8 cellular contexts compared by ENCODE assay signal in the genomic region with DNA sequence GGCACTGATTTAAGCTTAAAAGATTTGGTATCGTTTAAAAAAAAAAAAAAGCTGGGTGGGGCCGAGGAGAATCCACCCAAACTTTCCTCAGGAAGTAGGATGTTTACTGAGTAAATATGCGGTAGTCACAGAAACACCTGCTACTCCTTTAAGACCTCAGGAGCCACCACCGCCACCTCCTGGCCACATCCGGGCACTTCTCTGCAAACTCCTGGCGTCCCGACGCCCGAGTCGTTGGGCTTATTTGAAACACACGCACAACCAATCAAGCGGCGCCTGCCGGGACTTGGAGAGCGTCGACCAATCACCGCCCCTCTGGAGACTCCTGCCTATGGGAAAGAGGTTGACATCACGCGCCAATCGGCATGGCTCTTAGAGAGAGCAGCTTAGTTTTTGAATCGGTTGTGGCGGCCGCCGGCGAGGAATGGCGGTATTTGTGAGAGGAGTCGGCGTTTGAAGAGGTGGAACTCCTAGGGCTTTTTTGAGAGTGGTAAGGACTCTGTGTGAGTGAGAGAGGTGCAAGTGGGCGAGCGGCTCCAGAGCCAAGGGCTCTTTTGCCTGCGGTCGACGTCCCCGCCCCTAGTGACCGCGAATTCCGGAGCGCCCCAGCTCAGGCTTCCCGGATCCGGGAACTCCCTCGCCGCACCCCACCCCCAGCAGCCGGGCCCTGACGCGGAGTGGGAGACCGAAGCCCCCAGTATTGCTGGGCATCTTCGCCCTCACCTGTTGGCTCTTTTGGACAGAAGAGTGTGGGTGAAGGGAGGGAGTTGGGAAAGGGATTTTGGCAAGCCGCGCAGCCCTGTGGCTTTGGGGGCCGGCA. TPM values are rescaled to one million over a fixed set of nuclear protein-coding genes. Genes with fewer than 3 reads are reported as not detected.
A peak's percentile ranks its signal among the peaks of the same experiment; 100 is the strongest.
DNase-seq lines count a peak whose midpoint lies in the region; ATAC-seq and TF ChIP-seq lines count a peak whose summit lies in the region.

A gene with protein sequence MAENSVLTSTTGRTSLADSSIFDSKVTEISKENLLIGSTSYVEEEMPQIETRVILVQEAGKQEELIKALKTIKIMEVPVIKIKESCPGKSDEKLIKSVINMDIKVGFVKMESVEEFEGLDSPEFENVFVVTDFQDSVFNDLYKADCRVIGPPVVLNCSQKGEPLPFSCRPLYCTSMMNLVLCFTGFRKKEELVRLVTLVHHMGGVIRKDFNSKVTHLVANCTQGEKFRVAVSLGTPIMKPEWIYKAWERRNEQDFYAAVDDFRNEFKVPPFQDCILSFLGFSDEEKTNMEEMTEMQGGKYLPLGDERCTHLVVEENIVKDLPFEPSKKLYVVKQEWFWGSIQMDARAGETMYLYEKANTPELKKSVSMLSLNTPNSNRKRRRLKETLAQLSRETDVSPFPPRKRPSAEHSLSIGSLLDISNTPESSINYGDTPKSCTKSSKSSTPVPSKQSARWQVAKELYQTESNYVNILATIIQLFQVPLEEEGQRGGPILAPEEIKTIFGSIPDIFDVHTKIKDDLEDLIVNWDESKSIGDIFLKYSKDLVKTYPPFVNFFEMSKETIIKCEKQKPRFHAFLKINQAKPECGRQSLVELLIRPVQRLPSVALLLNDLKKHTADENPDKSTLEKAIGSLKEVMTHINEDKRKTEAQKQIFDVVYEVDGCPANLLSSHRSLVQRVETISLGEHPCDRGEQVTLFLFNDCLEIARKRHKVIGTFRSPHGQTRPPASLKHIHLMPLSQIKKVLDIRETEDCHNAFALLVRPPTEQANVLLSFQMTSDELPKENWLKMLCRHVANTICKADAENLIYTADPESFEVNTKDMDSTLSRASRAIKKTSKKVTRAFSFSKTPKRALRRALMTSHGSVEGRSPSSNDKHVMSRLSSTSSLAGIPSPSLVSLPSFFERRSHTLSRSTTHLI (plus strand): TSS at position 359 of the 820 bp plus-strand sequence. CDS start 3,805 bp downstream, outside the sequence.

- H3K4me3 ChIP-seq in SU-DHL-6 (ENCODE audit: insufficient read depth, low read length, poor library complexity, severe bottlenecking) (peak within 1 kb of the TSS; percentile 100), thyroid gland (replicated peaks in 1 of 3) (peak within 1 kb of the TSS; percentile 57 to 74 (median 63))

- H3K9me2 ChIP-seq in SU-DHL-6 (replicated peaks; ENCODE audit: insufficient read depth, low read length): no peaks in the 10 kb centered on the region

- peak in 1 of 2 donors; percentile 27 for TF ChIP-seq POLR2A in thyroid gland (IDR thresholded peaks at IDR 0.05)

- H3K36me3 Mint-ChIP-seq in activated naive CD8-positive, alpha-beta T cell treated with anti-CD3 and anti-CD28 coated beads, Interleukin-2, amount 10 ng/mL, durations not matched to agents 7 days and 5 days: peaks cover 25% of the 10 kb centered on the region
- H3K36me3 Mint-ChIP-seq in osteocyte (ENCODE audit: unreplicated experiment): no peaks in the 10 kb centered on the region

- H4K20me1 ChIP-seq in SU-DHL-6 (ENCODE audit: low read depth, low read length): peaks cover 4% of the 10 kb centered on the region; the same call in 1 of the 2 replicates

- peak within 1 kb of the TSS; percentile 100 for H3K9ac ChIP-seq in SU-DHL-6 (ENCODE audit: low read length)

- H3K27ac ChIP-seq in SU-DHL-6 (ENCODE audit: low read depth, low read length) (peak within 1 kb of the TSS; percentile 82), thyroid gland (peak within 1 kb of the TSS; percentile 6 to 57 (median 18))

- peak within 1 kb of the TSS; percentile 99 for H2AFZ ChIP-seq in SU-DHL-6 (ENCODE audit: low read depth, low read length, severe bottlenecking)

- intact Hi-C loops in head of caudate nucleus (cut with DNase I): no loop called here
- intact Hi-C loops in thyroid gland (cut with DNase I): no loop called here

- peak; percentile 98 for DNase-seq in NCI-H128 (lab: John Stamatoyannopoulos, UW; ENCODE audit: unreplicated experiment)
- peak; percentile 92 for DNase-seq in activated naive CD8-positive, alpha-beta T cell treated with anti-CD3 and anti-CD28 coated beads, Interleukin-2, amount 10 ng/mL, durations not matched to agents 7 days and 5 days
- peak; percentile 97 to 100 (median 99) for DNase-seq in head of caudate nucleus
- DNase-seq in osteocyte (ENCODE audit: extremely low spot score, unreplicated experiment): peak; percentile 99
- peak; percentile 99 for DNase-seq in thyroid gland

- peaks cover 49% of the 10 kb centered on the region for H3K79me2 ChIP-seq in SU-DHL-6 (ENCODE audit: insufficient read depth, low read length)

- H3K27ac Mint-ChIP-seq in activated naive CD8-positive, alpha-beta T cell treated with anti-CD3 and anti-CD28 coated beads, Interleukin-2, amount 10 ng/mL, durations not matched to agents 7 days and 5 days: peak within 1 kb of the TSS; percentile 91
- H3K27ac Mint-ChIP-seq in osteocyte (ENCODE audit: unreplicated experiment): peak within 1 kb of the TSS; percentile 98

- H3K9me3 ChIP-seq in SU-DHL-6 (ENCODE audit: insufficient read depth, low read length): no peaks in the 10 kb centered on the region
- no peaks in the 10 kb centered on the region for H3K9me3 ChIP-seq in thyroid gland

- H3K27me3 Mint-ChIP-seq in activated naive CD8-positive, alpha-beta T cell treated with anti-CD3 and anti-CD28 coated beads, Interleukin-2, amount 10 ng/mL, durations not matched to agents 7 days and 5 days: peaks cover 8% of the 10 kb centered on the region
- H3K27me3 Mint-ChIP-seq in osteocyte (ENCODE audit: unreplicated experiment): no peaks in the 10 kb centered on the region

- 0 to 1% methylated on average over 30 to 38 of the region's 50 CpGs for WGBS in thyroid gland, 2 donors

- POLR2A ChIA-PET in activated naive CD8-positive, alpha-beta T cell treated with anti-CD3 and anti-CD28 coated beads, Interleukin-2, amount 10 ng/mL, durations not matched to agents 7 days and 5 days (lab: Charles Lee): interaction anchor here (0.6 to 1.5 kb wide), 12 partner anchors 16 to 227 kb away, joined by 3 to 8 read pairs (median 4); a partner anchor contains a TSS

- H3K4me2 ChIP-seq in SU-DHL-6 (ENCODE audit: low read depth, low read length, poor library complexity, severe bottlenecking): peak within 1 kb of the TSS; percentile 99

- H3K36me3 ChIP-seq in SU-DHL-6 (ENCODE audit: low read length) (peaks cover 25% of the 10 kb centered on the region), thyroid gland (no peaks in the 10 kb centered on the region)

- peak; percentile 80 for TF ChIP-seq CTCF in GM12873 (IDR thresholded peaks at IDR 0.05; ENCODE audit: insufficient read depth, low read depth, low read length, missing control alignments)
- TF ChIP-seq CTCF in SU-DHL-6 (IDR thresholded peaks at IDR 0.05; ENCODE audit: insufficient read depth, low read length, poor library complexity, severe bottlenecking): peak; percentile 50
- TF ChIP-seq CTCF in osteocyte (IDR thresholded peaks at IDR 0.05): peak; percentile 83
- TF ChIP-seq CTCF in thyroid gland (IDR thresholded peaks at IDR 0.05): peak in 5 of 6 experiments; percentile 41 to 73 (median 67)

- H3K27me3 ChIP-seq in SU-DHL-6 (ENCODE audit: low read length) (no peaks in the 10 kb centered on the region), thyroid gland (no peaks in the 10 kb centered on the region)

- ATAC-seq in HG02759 (IDR thresholded peaks at IDR 0.05; ENCODE audit: unreplicated experiment): peak; percentile 97
- peak; percentile 99 for ATAC-seq in activated naive CD8-positive, alpha-beta T cell treated with anti-CD3 and anti-CD28 coated beads, Interleukin-2, amount 10 ng/mL, durations not matched to agents 7 days and 5 days (ENCODE audit: low read depth)

- H3K4me3 Mint-ChIP-seq in activated naive CD8-positive, alpha-beta T cell treated with anti-CD3 and anti-CD28 coated beads, Interleukin-2, amount 10 ng/mL, durations not matched to agents 7 days and 5 days: peak within 1 kb of the TSS; percentile 87
- H3K4me3 Mint-ChIP-seq in osteocyte (ENCODE audit: unreplicated experiment): peak within 1 kb of the TSS; percentile 100

- no peaks in the 10 kb centered on the region for H3K9me3 Mint-ChIP-seq in activated naive CD8-positive, alpha-beta T cell treated with anti-CD3 and anti-CD28 coated beads, Interleukin-2, amount 10 ng/mL, durations not matched to agents 7 days and 5 days
- no peaks in the 10 kb centered on the region for H3K9me3 Mint-ChIP-seq in osteocyte (ENCODE audit: unreplicated experiment)

- H3K4me1 Mint-ChIP-seq in activated naive CD8-positive, alpha-beta T cell treated with anti-CD3 and anti-CD28 coated beads, Interleukin-2, amount 10 ng/mL, durations not matched to agents 7 days and 5 days: peaks cover 29% of the 10 kb centered on the region
- peaks cover 64% of the 10 kb centered on the region for H3K4me1 Mint-ChIP-seq in osteocyte (ENCODE audit: unreplicated experiment)

- peaks cover 15% of the 10 kb centered on the region for H3F3A ChIP-seq in SU-DHL-6 (ENCODE audit: insufficient read depth)

- H3K4me1 ChIP-seq in thyroid gland: peaks cover 5 to 6% of the 10 kb centered on the region in 2 donors

RNA-seq across cellular contexts. Expression of the gene that starts here (rescaled TPM):
- 10 to 100 TPM; 44.4 to 46.4 TPM for total RNA-seq in activated naive CD8-positive, alpha-beta T cell treated with anti-CD3 and anti-CD28 coated beads, Interleukin-2, amount 10 ng/mL, durations not matched to agents 7 days and 5 days
- total RNA-seq in osteocyte (15.8 and 18.9 TPM in 2 replicates), thyroid gland (10 to 100 TPM in 1 of 4 donors, 1 to 10 TPM in 3; 6.8 to 10.7 (median 7.2) TPM)

Comparison
In these comparisons a context has a peak if more than half of its experiments do, and no peak if none do; other contexts are left out.
1. Peak in every context shown above with its lines: DNase-seq, ATAC-seq, H3K4me3 ChIP-seq and H3K27ac ChIP-seq.